8 cellular contexts compared by ENCODE assay signal in genomic region chr6:135144678-135145508, GRCh38. TPM values are rescaled to one million over a fixed set of nuclear protein-coding genes. Genes with fewer than 3 reads are reported as not detected.
DNase-seq lines count a peak whose midpoint lies in the region; TF ChIP-seq lines count a peak whose summit lies in the region.

No MANE protein-coding gene starts in this region.

- no peaks in the 10 kb centered on the region for H3K27me3 Mint-ChIP-seq in activated CD4-positive, alpha-beta T cell treated with anti-CD3 and anti-CD28 coated beads, Interleukin-2, amount 10 ng/mL, durations not matched to agents 24 days and 14 days
- H3K27me3 Mint-ChIP-seq in T-helper 2 cell treated with Interferon-gamma antibody and Interleukin-4, amounts not matched to agents 5 μg/mL and 100 μg/mL, for 36 hours (ENCODE audit: low read depth) = no peaks in the 10 kb centered on the region

- no peaks in the 10 kb centered on the region for H3K4me1 ChIP-seq in suprapubic skin

- no peaks in the 10 kb centered on the region for H3K9me3 ChIP-seq in suprapubic skin
- H3K9me3 ChIP-seq in MG63 = no peaks in the 10 kb centered on the region

- no peak for TF ChIP-seq EP300 in suprapubic skin (IDR thresholded peaks at IDR 0.05)

- peak; percentile 80 for DNase-seq in activated CD4-positive, alpha-beta T cell treated with anti-CD3 and anti-CD28 coated beads, Interleukin-2, amount 10 ng/mL, durations not matched to agents 24 days and 14 days
- no peak for DNase-seq in activated CD4-positive, alpha-beta T cell treated with anti-CD3 and anti-CD28 coated beads, Interleukin-2, amount 50 U/mL, for 4 hours
- DNase-seq in HUDEP-2 (lab: John Stamatoyannopoulos, UW; ENCODE audit: unreplicated experiment in 76 of 76) (peak in 50 of 76 experiments; percentile 17 to 87 (median 62)), globus pallidus (ENCODE audit: low spot score) (peak; percentile 7), suprapubic skin (ENCODE audit: low spot score in 2 of 2) (no peak), MG63 (no peak), kidney glomerular epithelial cell (lab: John Stamatoyannopoulos, UW) (no peak)
- DNase-seq in T-helper 2 cell treated with Interferon-gamma antibody and Interleukin-4, amounts not matched to agents 5 μg/mL and 100 μg/mL, for 36 hours (ENCODE audit: low spot score) = no peak

- H3K27me3 ChIP-seq in suprapubic skin (no peaks in the 10 kb centered on the region), MG63 (no peaks in the 10 kb centered on the region; the same call in 1 of the 2 replicates)

- TF ChIP-seq POLR2A in suprapubic skin (IDR thresholded peaks at IDR 0.05) = no peak

- peak; percentile 43 to 47 for TF ChIP-seq CTCF in suprapubic skin (IDR thresholded peaks at IDR 0.05)

- WGBS in suprapubic skin = 40% methylated on average over 5 of the region's 5 CpGs

- H3K9me3 Mint-ChIP-seq in activated CD4-positive, alpha-beta T cell treated with anti-CD3 and anti-CD28 coated beads, Interleukin-2, amount 10 ng/mL, durations not matched to agents 24 days and 14 days = no peaks in the 10 kb centered on the region
- no peaks in the 10 kb centered on the region for H3K9me3 Mint-ChIP-seq in T-helper 2 cell treated with Interferon-gamma antibody and Interleukin-4, amounts not matched to agents 5 μg/mL and 100 μg/mL, for 36 hours

- peaks cover 3% of the 10 kb centered on the region for H3K36me3 Mint-ChIP-seq in activated CD4-positive, alpha-beta T cell treated with anti-CD3 and anti-CD28 coated beads, Interleukin-2, amount 10 ng/mL, durations not matched to agents 24 days and 14 days (ENCODE audit: low read depth)
- peaks cover 6% of the 10 kb centered on the region for H3K36me3 Mint-ChIP-seq in T-helper 2 cell treated with Interferon-gamma antibody and Interleukin-4, amounts not matched to agents 5 μg/mL and 100 μg/mL, for 36 hours (ENCODE audit: low read depth)

- H3K36me3 ChIP-seq in suprapubic skin (no peaks in the 10 kb centered on the region), MG63 (no peaks in the 10 kb centered on the region)

- peak overlapping the region; percentile 86 for H3K27ac Mint-ChIP-seq in activated CD4-positive, alpha-beta T cell treated with anti-CD3 and anti-CD28 coated beads, Interleukin-2, amount 10 ng/mL, durations not matched to agents 24 days and 14 days
- H3K27ac Mint-ChIP-seq in T-helper 2 cell treated with Interferon-gamma antibody and Interleukin-4, amounts not matched to agents 5 μg/mL and 100 μg/mL, for 36 hours = peak overlapping the region; percentile 95

- peak overlapping the region; percentile 72 for H3K4me3 Mint-ChIP-seq in activated CD4-positive, alpha-beta T cell treated with anti-CD3 and anti-CD28 coated beads, Interleukin-2, amount 10 ng/mL, durations not matched to agents 24 days and 14 days
- H3K4me3 Mint-ChIP-seq in T-helper 2 cell treated with Interferon-gamma antibody and Interleukin-4, amounts not matched to agents 5 μg/mL and 100 μg/mL, for 36 hours = peak overlapping the region; percentile 81

- H3K4me3 ChIP-seq in suprapubic skin (no peak overlapping the region), MG63 (no peak overlapping the region)

- intact Hi-C loops in activated CD4-positive, alpha-beta T cell treated with anti-CD3 and anti-CD28 coated beads, Interleukin-2, amount 10 ng/mL, durations not matched to agents 24 days and 14 days (cut with micrococcal nuclease) = loop anchor here (1.0 to 5.0 kb wide), 6 partner anchors 17 to 277 kb away; partner anchors contain the start of gene HBS1L

- no peak overlapping the region for H3K27ac ChIP-seq in suprapubic skin

- H3K4me1 Mint-ChIP-seq in activated CD4-positive, alpha-beta T cell treated with anti-CD3 and anti-CD28 coated beads, Interleukin-2, amount 10 ng/mL, durations not matched to agents 24 days and 14 days = peaks cover 54% of the 10 kb centered on the region
- H3K4me1 Mint-ChIP-seq in T-helper 2 cell treated with Interferon-gamma antibody and Interleukin-4, amounts not matched to agents 5 μg/mL and 100 μg/mL, for 36 hours (ENCODE audit: low read depth) = peaks cover 66% of the 10 kb centered on the region

RNA-seq across cellular contexts. Expression of gene MYB, which starts 36.2 kb away (rescaled TPM):
- 44.1 and 44.2 TPM in 2 replicates for total RNA-seq in activated CD4-positive, alpha-beta T cell treated with anti-CD3 and anti-CD28 coated beads, Interleukin-2, amount 10 ng/mL, durations not matched to agents 24 days and 14 days
- total RNA-seq in suprapubic skin = 10 to 100 TPM in 1 of 4 donors, 1 to 10 TPM in 3; 5.1 to 18.0 (median 8.8) TPM
- total RNA-seq in MG63 (2014; rRNA removed; shearing (Covaris generic); ENCODE audit: low replicate concordance) = 1.5 TPM in 1 of 2 replicates, not detected in the other

Comparison
In these comparisons a context has a peak if more than half of its experiments do, and no peak if none do; other contexts are left out.
1. DNase-seq: peak in activated CD4-positive, alpha-beta T cell treated with anti-CD3 and anti-CD28 coated beads, Interleukin-2, amount 10 ng/mL, durations not matched to agents 24 days and 14 days (single experiment), HUDEP-2 (50 of 76) and globus pallidus (single experiment); none in activated CD4-positive, alpha-beta T cell treated with anti-CD3 and anti-CD28 coated beads, Interleukin-2, amount 50 U/mL, for 4 hours (0 of 2), T-helper 2 cell treated with Interferon-gamma antibody and Interleukin-4, amounts not matched to agents 5 μg/mL and 100 μg/mL, for 36 hours (single experiment), suprapubic skin (0 of 2), MG63 (single experiment) and kidney glomerular epithelial cell (single experiment).